In genomic region chr19:48994035-48994386, GRCh38 we compare ENCODE assay signal across 1 cellular context.
TF ChIP-seq lines count a peak whose summit lies in the region.

No MANE protein-coding gene starts in this region.

TF ChIP-seq in GM23338, 12 proteins besides CTCF, POLR2A, EP300 and RAD21 (continued from another document):
- TF ChIP-seq ZNF114 (CRISPR knock-in tag; IDR thresholded peaks at IDR 0.05), result no peak
- no peak for TF ChIP-seq POLR2AphosphoS5 (IDR thresholded peaks at IDR 0.05; ENCODE audit: low read depth)
- no peak for TF ChIP-seq ZNF462 (CRISPR knock-in tag; IDR thresholded peaks at IDR 0.05)
- TF ChIP-seq EZH2 (IDR thresholded peaks at IDR 0.05; ENCODE audit: low read depth, unreplicated experiment), result no peak
- no peak for TF ChIP-seq NANOG (IDR thresholded peaks at IDR 0.05; ENCODE audit: borderline replicate concordance)
- TF ChIP-seq ZNF331 (CRISPR knock-in tag; IDR thresholded peaks at IDR 0.05; ENCODE audit: low read depth), result no peak
